In genomic region chr7:46153951-46154787, GRCh38 we compare ENCODE assay signal across 1 cellular context.
A peak's percentile ranks its signal among the peaks of the same experiment; 100 is the strongest.
TF ChIP-seq lines count a peak whose summit lies in the region.

No MANE protein-coding gene starts in this region.

TF ChIP-seq in HepG2, 621 proteins besides CTCF, POLR2A, EP300 and RAD21 (continued from another document and continues in another):
- no peak for TF ChIP-seq PRDM10 (CRISPR knock-in tag; IDR thresholded peaks at IDR 0.05; ENCODE audit: low read depth)
- no peak for TF ChIP-seq ZBTB44 (CRISPR knock-in tag; IDR thresholded peaks at IDR 0.05)
- no peak for TF ChIP-seq HMGXB4 (CRISPR knock-in tag; IDR thresholded peaks at IDR 0.05; ENCODE audit: borderline replicate concordance in 1 of 2, low read depth in 1 of 2)
- no peak for TF ChIP-seq TCF7L2 (IDR thresholded peaks at IDR 0.05; ENCODE audit: low read depth, low read length)
- no peak for TF ChIP-seq MAF1 (CRISPR knock-in tag; IDR thresholded peaks at IDR 0.05; ENCODE audit: borderline replicate concordance)
- no peak for TF ChIP-seq ZNF546 (CRISPR knock-in tag; conservative IDR thresholded peaks at IDR 0.05)
- no peak for TF ChIP-seq GTF2F1 (IDR thresholded peaks at IDR 0.05; ENCODE audit: low read length)
- TF ChIP-seq RARA (CRISPR knock-in tag; IDR thresholded peaks at IDR 0.05), result peak; percentile 79
- TF ChIP-seq ZEB1 (IDR thresholded peaks at IDR 0.05; ENCODE audit: insufficient replicate concordance, low read depth), result no peak
- no peak for TF ChIP-seq ZNF282 (IDR thresholded peaks at IDR 0.05; ENCODE audit: partially characterized antibody)
- peak; percentile 28; the same call in 1 of the 2 replicates for TF ChIP-seq ATF1 (CRISPR knock-in tag; IDR thresholded peaks at IDR 0.05)
- no peak for TF ChIP-seq THYN1 (CRISPR knock-in tag; IDR thresholded peaks at IDR 0.05; ENCODE audit: borderline replicate concordance, low read depth)
- TF ChIP-seq ZNF296 (CRISPR knock-in tag; conservative IDR thresholded peaks at IDR 0.05), result no peak
- TF ChIP-seq FLYWCH1 (CRISPR knock-in tag; IDR thresholded peaks at IDR 0.05), result no peak
- TF ChIP-seq ZXDC (CRISPR knock-in tag; IDR thresholded peaks at IDR 0.05), result no peak
- TF ChIP-seq GATA4 (IDR thresholded peaks at IDR 0.05; ENCODE audit: borderline replicate concordance, low read depth), result no peak
- TF ChIP-seq MTF2 (CRISPR knock-in tag; IDR thresholded peaks at IDR 0.05; ENCODE audit: borderline replicate concordance), result no peak
- TF ChIP-seq CEBPB (IDR thresholded peaks at IDR 0.05; ENCODE audit: borderline replicate concordance, low read depth, low read length), result peak; percentile 78; the same call in 1 of the 2 replicates
- no peak for TF ChIP-seq ZNF337 (CRISPR knock-in tag; IDR thresholded peaks at IDR 0.05; ENCODE audit: borderline replicate concordance, low read depth)
- TF ChIP-seq GPBP1L1 (CRISPR knock-in tag; IDR thresholded peaks at IDR 0.05), result no peak
- no peak for TF ChIP-seq ETS1 (CRISPR knock-in tag; IDR thresholded peaks at IDR 0.05)
- no peak for TF ChIP-seq SALL2 (CRISPR knock-in tag; IDR thresholded peaks at IDR 0.05)
- TF ChIP-seq ZNF660 (CRISPR knock-in tag; IDR thresholded peaks at IDR 0.05; ENCODE audit: borderline replicate concordance, low read depth), result no peak
- TF ChIP-seq ELK4 (CRISPR knock-in tag; IDR thresholded peaks at IDR 0.05; ENCODE audit: borderline replicate concordance), result no peak
- peak; percentile 49; the same call in 1 of the 2 replicates for TF ChIP-seq ELF3 (CRISPR knock-in tag; IDR thresholded peaks at IDR 0.05)
- 0 out of 2 replicates have a peak, but pooled peaks have one; percentile 61 for TF ChIP-seq ZNF280D (CRISPR knock-in tag; IDR thresholded peaks at IDR 0.05)
- peak; percentile 97 for TF ChIP-seq RXRB (CRISPR knock-in tag; IDR thresholded peaks at IDR 0.05; ENCODE audit: borderline replicate concordance)
- TF ChIP-seq ZNF138 (CRISPR knock-in tag; IDR thresholded peaks at IDR 0.05; ENCODE audit: low read depth), result no peak
- TF ChIP-seq JUNB (CRISPR knock-in tag; IDR thresholded peaks at IDR 0.05; ENCODE audit: borderline replicate concordance), result no peak
- TF ChIP-seq SIX4 (CRISPR knock-in tag; IDR thresholded peaks at IDR 0.05), result no peak
- TF ChIP-seq MNT (IDR thresholded peaks at IDR 0.05), result no peak
- TF ChIP-seq ATF5 (CRISPR knock-in tag; IDR thresholded peaks at IDR 0.05; ENCODE audit: low read depth), result no peak
- TF ChIP-seq PAX8 (CRISPR knock-in tag; IDR thresholded peaks at IDR 0.05; ENCODE audit: borderline replicate concordance), result no peak
- TF ChIP-seq ZNF430 (CRISPR knock-in tag; IDR thresholded peaks at IDR 0.05), result 0 out of 2 replicates have a peak, but pooled peaks have one; percentile 27
- no peak for TF ChIP-seq FUBP1 (CRISPR knock-in tag; IDR thresholded peaks at IDR 0.05; ENCODE audit: borderline replicate concordance)
- no peak for TF ChIP-seq MXD4 (CRISPR knock-in tag; IDR thresholded peaks at IDR 0.05)
- TF ChIP-seq MEIS1 (CRISPR knock-in tag; IDR thresholded peaks at IDR 0.05; ENCODE audit: borderline replicate concordance), result peak; percentile 51; the same call in 1 of the 2 replicates
- TF ChIP-seq JUN (CRISPR knock-in tag; IDR thresholded peaks at IDR 0.05), result no peak
